ENCODE assay signal across 1 cellular context in the genomic region with DNA sequence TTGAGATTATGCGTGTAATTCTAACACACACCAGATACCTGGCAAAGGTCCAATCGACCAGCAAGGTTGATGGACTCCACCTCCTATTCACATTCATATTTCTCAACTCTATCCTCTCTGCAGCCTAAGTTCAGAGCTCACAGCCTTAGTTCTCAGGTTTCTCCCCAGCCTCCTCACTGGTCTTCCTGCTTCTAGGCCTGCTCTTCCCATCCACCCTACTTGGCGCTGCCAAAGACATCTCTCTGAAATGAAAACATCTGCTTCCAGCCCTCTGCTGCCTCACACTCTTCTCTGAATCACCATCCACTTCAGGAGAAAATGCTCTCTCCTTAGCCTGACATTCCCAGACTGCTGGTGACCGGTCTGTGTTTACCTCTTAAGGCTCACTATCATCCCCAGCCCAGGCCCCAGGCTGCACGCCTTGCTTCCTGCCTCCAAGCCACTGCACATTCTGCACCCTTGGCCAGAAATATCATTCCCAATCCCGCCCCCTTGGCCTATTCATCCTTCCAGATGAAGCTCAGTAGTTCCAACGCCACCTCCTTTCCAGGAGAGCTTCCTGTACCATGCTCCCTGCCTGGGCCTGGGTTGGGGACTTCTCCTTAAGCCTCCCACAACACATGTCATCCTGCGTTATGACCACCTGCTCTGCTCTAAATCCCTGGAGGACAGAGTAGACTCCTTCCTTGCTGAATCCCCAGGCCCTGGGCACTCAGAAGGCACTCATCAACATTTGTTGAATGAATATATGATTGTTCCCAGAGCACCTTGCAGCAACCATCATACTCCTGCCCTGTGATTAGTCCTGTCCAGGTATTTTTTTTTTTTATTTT.
A peak's percentile ranks its signal among the peaks of the same experiment; 100 is the strongest.
TF ChIP-seq lines count a peak whose summit lies in the region.

No MANE protein-coding gene starts in this region.

TF ChIP-seq in HepG2, 621 proteins besides CTCF, POLR2A, EP300 and RAD21 (continued from another document):
- TF ChIP-seq, protein P1, sequence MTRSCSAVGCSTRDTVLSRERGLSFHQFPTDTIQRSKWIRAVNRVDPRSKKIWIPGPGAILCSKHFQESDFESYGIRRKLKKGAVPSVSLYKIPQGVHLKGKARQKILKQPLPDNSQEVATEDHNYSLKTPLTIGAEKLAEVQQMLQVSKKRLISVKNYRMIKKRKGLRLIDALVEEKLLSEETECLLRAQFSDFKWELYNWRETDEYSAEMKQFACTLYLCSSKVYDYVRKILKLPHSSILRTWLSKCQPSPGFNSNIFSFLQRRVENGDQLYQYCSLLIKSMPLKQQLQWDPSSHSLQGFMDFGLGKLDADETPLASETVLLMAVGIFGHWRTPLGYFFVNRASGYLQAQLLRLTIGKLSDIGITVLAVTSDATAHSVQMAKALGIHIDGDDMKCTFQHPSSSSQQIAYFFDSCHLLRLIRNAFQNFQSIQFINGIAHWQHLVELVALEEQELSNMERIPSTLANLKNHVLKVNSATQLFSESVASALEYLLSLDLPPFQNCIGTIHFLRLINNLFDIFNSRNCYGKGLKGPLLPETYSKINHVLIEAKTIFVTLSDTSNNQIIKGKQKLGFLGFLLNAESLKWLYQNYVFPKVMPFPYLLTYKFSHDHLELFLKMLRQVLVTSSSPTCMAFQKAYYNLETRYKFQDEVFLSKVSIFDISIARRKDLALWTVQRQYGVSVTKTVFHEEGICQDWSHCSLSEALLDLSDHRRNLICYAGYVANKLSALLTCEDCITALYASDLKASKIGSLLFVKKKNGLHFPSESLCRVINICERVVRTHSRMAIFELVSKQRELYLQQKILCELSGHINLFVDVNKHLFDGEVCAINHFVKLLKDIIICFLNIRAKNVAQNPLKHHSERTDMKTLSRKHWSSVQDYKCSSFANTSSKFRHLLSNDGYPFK (CRISPR knock-in tag; IDR thresholded peaks at IDR 0.05; ENCODE audit: borderline replicate concordance) = no peak
- TF ChIP-seq ZBTB7B (CRISPR knock-in tag; IDR thresholded peaks at IDR 0.05) = 0 out of 2 replicates have a peak, but pooled peaks have one; percentile 21
- no peak for TF ChIP-seq SMAD9 (CRISPR knock-in tag; IDR thresholded peaks at IDR 0.05)
- TF ChIP-seq ZNF839 (CRISPR knock-in tag; IDR thresholded peaks at IDR 0.05; ENCODE audit: borderline replicate concordance) = no peak
- TF ChIP-seq ZNF687 (CRISPR knock-in tag; IDR thresholded peaks at IDR 0.05) = 0 out of 2 replicates have a peak, but pooled peaks have one; percentile 18
- no peak for TF ChIP-seq ZNF317 (CRISPR knock-in tag; IDR thresholded peaks at IDR 0.05)
- TF ChIP-seq, protein P2, sequence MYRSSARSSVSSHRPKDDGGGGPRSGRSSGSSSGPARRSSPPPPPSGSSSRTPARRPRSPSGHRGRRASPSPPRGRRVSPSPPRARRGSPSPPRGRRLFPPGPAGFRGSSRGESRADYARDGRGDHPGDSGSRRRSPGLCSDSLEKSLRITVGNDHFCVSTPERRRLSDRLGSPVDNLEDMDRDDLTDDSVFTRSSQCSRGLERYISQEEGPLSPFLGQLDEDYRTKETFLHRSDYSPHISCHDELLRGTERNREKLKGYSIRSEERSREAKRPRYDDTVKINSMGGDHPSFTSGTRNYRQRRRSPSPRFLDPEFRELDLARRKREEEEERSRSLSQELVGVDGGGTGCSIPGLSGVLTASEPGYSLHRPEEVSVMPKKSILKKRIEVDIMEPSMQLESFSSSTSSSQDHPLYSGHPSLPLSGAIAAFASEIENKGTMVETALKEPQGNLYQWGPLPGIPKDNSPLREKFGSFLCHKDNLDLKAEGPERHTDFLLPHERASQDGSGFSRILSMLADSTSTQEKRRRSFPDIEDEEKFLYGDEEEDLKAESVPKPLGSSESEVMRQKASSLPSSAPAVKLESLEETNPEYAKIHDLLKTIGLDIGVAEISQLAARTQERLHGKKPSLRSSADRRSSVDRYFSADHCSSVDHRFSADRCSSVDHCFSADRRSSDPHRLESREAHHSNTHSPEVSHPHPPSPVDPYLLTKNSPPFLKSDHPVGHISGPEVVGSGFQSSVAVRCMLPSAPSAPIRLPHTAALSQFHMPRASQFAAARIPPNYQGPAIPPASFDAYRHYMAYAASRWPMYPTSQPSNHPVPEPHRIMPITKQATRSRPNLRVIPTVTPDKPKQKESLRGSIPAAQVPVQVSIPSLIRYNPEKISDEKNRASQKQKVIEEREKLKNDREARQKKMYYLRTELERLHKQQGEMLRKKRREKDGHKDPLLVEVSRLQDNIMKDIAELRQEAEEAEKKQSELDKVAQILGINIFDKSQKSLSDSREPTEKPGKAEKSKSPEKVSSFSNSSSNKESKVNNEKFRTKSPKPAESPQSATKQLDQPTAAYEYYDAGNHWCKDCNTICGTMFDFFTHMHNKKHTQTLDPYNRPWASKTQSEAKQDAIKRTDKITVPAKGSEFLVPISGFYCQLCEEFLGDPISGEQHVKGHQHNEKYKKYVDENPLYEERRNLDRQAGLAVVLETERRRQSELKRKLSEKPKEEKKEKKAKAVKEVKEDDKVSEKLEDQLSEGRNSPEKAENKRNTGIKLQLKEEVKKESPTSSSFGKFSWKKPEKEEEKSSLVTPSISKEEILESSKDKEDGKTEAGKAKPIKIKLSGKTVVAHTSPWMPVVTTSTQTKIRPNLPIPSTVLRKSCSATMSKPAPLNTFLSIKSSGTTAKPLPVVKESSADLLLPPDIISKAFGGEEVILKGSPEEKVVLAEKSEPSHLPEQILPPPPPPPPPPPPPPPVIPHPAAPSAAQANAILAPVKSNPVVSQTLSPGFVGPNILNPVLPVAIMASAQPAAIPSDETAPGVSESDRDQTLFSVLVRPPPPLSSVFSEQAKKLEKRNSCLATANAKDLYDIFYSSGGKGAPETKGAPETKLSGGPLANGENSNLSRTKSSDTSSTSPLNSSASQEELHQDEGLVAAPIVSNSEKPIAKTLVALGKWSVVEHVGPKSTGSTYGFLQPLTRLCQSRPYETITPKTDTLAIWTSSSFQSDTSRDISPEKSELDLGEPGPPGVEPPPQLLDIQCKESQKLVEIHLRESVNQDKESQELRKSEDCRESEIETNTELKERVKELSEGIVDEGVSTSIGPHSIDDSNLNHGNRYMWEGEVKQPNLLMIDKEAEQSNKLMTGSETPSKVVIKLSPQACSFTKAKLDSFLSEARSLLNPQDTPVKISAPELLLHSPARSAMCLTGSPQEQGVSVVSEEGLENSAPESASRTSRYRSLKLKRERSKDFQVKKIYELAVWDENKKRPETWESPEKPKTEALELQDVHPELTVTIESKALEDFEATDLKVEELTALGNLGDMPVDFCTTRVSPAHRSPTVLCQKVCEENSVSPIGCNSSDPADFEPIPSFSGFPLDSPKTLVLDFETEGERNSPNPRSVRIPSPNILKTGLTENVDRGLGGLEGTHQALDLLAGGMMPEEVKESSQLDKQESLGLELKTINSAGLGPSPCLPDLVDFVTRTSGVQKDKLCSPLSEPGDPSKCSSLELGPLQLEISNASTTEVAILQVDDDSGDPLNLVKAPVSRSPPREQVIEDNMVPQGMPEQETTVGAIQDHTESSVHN (CRISPR knock-in tag; IDR thresholded peaks at IDR 0.05) = no peak
- TF ChIP-seq NFKBIZ (CRISPR knock-in tag; IDR thresholded peaks at IDR 0.05) = no peak
- no peak for TF ChIP-seq SOX6 (IDR thresholded peaks at IDR 0.05)
- peak; percentile 22; the same call in 1 of the 2 replicates for TF ChIP-seq SOX6 (CRISPR knock-in tag; IDR thresholded peaks at IDR 0.05)
- peak; percentile 77 for TF ChIP-seq SIX1 (CRISPR knock-in tag; IDR thresholded peaks at IDR 0.05; ENCODE audit: borderline replicate concordance)
- no peak for TF ChIP-seq TP53 (CRISPR knock-in tag; conservative IDR thresholded peaks at IDR 0.05)
- TF ChIP-seq MLX (CRISPR knock-in tag; IDR thresholded peaks at IDR 0.05) = no peak
- TF ChIP-seq ZNF430 (CRISPR knock-in tag; IDR thresholded peaks at IDR 0.05) = no peak
- no peak for TF ChIP-seq BORCS8-MEF2B (CRISPR knock-in tag; IDR thresholded peaks at IDR 0.05)
- TF ChIP-seq PHF20 (CRISPR knock-in tag; IDR thresholded peaks at IDR 0.05) = no peak
- TF ChIP-seq ZNF205 (CRISPR knock-in tag; IDR thresholded peaks at IDR 0.05) = no peak
- TF ChIP-seq U2AF2 (IDR thresholded peaks at IDR 0.05; ENCODE audit: low read depth, low read length) = no peak
- TF ChIP-seq, protein P3, sequence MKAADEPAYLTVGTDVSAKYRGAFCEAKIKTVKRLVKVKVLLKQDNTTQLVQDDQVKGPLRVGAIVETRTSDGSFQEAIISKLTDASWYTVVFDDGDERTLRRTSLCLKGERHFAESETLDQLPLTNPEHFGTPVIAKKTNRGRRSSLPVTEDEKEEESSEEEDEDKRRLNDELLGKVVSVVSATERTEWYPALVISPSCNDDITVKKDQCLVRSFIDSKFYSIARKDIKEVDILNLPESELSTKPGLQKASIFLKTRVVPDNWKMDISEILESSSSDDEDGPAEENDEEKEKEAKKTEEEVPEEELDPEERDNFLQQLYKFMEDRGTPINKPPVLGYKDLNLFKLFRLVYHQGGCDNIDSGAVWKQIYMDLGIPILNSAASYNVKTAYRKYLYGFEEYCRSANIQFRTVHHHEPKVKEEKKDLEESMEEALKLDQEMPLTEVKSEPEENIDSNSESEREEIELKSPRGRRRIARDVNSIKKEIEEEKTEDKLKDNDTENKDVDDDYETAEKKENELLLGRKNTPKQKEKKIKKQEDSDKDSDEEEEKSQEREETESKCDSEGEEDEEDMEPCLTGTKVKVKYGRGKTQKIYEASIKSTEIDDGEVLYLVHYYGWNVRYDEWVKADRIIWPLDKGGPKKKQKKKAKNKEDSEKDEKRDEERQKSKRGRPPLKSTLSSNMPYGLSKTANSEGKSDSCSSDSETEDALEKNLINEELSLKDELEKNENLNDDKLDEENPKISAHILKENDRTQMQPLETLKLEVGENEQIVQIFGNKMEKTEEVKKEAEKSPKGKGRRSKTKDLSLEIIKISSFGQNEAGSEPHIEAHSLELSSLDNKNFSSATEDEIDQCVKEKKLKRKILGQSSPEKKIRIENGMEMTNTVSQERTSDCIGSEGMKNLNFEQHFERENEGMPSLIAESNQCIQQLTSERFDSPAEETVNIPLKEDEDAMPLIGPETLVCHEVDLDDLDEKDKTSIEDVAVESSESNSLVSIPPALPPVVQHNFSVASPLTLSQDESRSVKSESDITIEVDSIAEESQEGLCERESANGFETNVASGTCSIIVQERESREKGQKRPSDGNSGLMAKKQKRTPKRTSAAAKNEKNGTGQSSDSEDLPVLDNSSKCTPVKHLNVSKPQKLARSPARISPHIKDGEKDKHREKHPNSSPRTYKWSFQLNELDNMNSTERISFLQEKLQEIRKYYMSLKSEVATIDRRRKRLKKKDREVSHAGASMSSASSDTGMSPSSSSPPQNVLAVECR (CRISPR knock-in tag; IDR thresholded peaks at IDR 0.05; ENCODE audit: borderline replicate concordance) = 0 out of 2 replicates have a peak, but pooled peaks have one; percentile 26
- no peak for TF ChIP-seq KAT7 (CRISPR knock-in tag; IDR thresholded peaks at IDR 0.05; ENCODE audit: borderline replicate concordance)
- TF ChIP-seq, protein P4, sequence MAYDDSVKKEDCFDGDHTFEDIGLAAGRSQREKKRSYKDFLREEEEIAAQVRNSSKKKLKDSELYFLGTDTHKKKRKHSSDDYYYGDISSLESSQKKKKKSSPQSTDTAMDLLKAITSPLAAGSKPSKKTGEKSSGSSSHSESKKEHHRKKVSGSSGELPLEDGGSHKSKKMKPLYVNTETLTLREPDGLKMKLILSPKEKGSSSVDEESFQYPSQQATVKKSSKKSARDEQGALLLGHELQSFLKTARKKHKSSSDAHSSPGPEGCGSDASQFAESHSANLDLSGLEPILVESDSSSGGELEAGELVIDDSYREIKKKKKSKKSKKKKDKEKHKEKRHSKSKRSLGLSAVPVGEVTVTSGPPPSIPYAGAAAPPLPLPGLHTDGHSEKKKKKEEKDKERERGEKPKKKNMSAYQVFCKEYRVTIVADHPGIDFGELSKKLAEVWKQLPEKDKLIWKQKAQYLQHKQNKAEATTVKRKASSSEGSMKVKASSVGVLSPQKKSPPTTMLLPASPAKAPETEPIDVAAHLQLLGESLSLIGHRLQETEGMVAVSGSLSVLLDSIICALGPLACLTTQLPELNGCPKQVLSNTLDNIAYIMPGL (CRISPR knock-in tag; IDR thresholded peaks at IDR 0.05; ENCODE audit: borderline replicate concordance in 1 of 2, low read depth in 1 of 2) = no peak
- TF ChIP-seq ZNF619 (CRISPR knock-in tag; IDR thresholded peaks at IDR 0.05) = no peak
